1 cellular context compared by ENCODE assay signal in the genomic region with DNA sequence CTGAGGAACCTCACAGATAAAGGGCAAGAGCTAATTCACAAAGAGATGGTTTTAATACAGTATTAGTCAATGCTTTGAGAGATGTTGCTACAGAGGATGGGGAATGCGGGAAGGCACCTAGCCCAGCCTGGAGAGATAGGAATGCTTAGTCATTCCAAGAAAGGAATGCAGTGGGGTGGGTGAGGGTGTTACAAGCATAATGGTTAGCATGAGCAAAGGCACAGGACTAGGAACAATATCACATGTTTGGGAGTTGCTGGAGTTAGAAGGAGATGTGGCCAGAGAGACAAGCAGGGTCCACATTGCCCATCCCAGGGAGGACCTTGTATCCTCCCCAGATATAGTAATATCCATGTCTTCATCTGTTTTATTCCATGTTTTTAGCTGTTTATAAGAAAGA.
TF ChIP-seq lines count a peak whose summit lies in the region.

No MANE protein-coding gene starts in this region.

TF ChIP-seq in IMR-90, 13 proteins besides CTCF, POLR2A, EP300 and RAD21 (continued from another document):
- no peak for TF ChIP-seq USF2 (IDR thresholded peaks at IDR 0.05; ENCODE audit: low read depth, low read length)
- TF ChIP-seq BHLHE40 (IDR thresholded peaks at IDR 0.05; ENCODE audit: low read depth, low read length), result peak; percentile 56; the same call in 1 of the 2 replicates
- no peak for TF ChIP-seq ELK1 (IDR thresholded peaks at IDR 0.05; ENCODE audit: borderline replicate concordance, low read depth, low read length)
- no peak for TF ChIP-seq MXI1 (IDR thresholded peaks at IDR 0.05; ENCODE audit: borderline replicate concordance, low read depth, low read length)
- TF ChIP-seq CHD1 (IDR thresholded peaks at IDR 0.05; ENCODE audit: low read depth, low read length), result no peak
- no peak for TF ChIP-seq SMC3 (IDR thresholded peaks at IDR 0.05; ENCODE audit: low read depth, low read length)
- TF ChIP-seq RCOR1 (IDR thresholded peaks at IDR 0.05; ENCODE audit: insufficient replicate concordance, low read length), result no peak
- peak; percentile 33; the same call in 1 of the 2 replicates for TF ChIP-seq MAZ (IDR thresholded peaks at IDR 0.05; ENCODE audit: borderline replicate concordance, low read depth, low read length)
TF ChIP-seq in IMR-90: peak in this region for 5.
